27 cellular contexts compared by ENCODE assay signal in the genomic region with DNA sequence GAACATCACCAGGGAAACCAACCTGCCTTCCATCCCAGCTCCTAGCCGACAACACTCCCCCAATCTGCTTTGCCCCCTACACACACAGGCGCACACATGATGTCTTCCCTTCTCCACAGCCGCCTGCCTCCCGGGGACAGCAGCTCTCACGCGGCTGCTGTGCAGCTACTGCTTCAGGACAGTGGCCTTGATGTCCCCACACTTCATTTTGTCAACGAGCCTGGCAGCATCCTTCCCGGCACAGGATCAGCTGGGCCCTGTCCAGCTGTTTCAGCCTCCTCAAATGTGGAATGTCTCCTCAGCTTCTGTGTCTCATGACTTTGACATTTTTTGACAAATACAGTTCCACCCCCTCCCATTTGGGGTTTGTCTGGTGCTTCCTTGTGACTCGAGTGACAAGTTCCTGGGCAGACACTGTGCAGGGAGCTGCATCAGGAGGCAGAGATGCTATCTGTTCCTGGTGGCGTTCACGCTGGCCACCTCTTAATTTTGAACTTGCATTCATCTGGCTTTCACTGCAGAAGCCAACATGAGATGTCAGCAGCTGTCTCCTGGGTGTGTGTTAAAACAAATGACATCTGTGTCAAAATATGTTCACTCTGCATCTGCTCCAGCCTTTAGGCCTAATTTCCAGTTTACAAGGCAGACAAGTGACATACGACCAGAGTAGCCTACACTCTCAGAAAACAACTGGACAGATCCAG. TPM values are rescaled to one million over a fixed set of nuclear protein-coding genes. Genes with fewer than 3 reads are reported as not detected.
A peak's percentile ranks its signal among the peaks of the same experiment; 100 is the strongest.
DNase-seq lines count a peak whose midpoint lies in the region; ATAC-seq and TF ChIP-seq lines count a peak whose summit lies in the region.
"Had no signal": no experiment of that assay in that cellular context is flagged by ENCODE, and none has a peak within 500 bp of the region (broad histone marks: within the 10 kb centered on the region; RNA-seq: fewer than 3 reads in every experiment).

No MANE protein-coding gene starts in this region.

- peaks cover 2% of the 10 kb centered on the region for H3K4me1 Mint-ChIP-seq in activated T-cell treated with anti-CD3 and anti-CD28 coated beads, Interleukin-2, amount 50 U/mL, for 4 hours (ENCODE audit: low read depth)
- H3K4me1 Mint-ChIP-seq: memory B cell had no signal

- H3K4me3 ChIP-seq in left ventricle myocardium inferior: no peak overlapping the region
- H3K4me3 ChIP-seq in Panc1 (ENCODE audit: low read depth in 2 of 2, low read length in 2 of 2): no peak overlapping the region
- H3K4me3 ChIP-seq in spleen: no peak overlapping the region
- H3K4me3 ChIP-seq: colonic mucosa, hepatocyte, psoas muscle, stomach, thyroid gland had no signal

- WGBS in spleen, 5 donors: 69 to 85% (median 74%) methylated on average over 12 of the region's 12 CpGs

- H3K4me3 Mint-ChIP-seq in activated T-cell treated with anti-CD3 and anti-CD28 coated beads, Interleukin-2, amount 50 U/mL, for 4 hours: no peak overlapping the region
- H3K4me3 Mint-ChIP-seq: activated B cell treated with CpG ODN at 0.5 μM for 24 hours, memory B cell had no signal

- no peak for TF ChIP-seq CTCF in left ventricle myocardium inferior (IDR thresholded peaks at IDR 0.05; ENCODE audit: borderline replicate concordance)
- no peak for TF ChIP-seq CTCF in Panc1 (IDR thresholded peaks at IDR 0.05)
- TF ChIP-seq CTCF in spleen (IDR thresholded peaks at IDR 0.05 in 8 of 11, conservative IDR thresholded peaks at IDR 0.05 in 3 of 11): no peak

- H3K9me3 ChIP-seq in left ventricle myocardium inferior (replicated peaks): no peaks in the 10 kb centered on the region
- H3K9me3 ChIP-seq in Panc1 (ENCODE audit: control insufficient read depth, insufficient read depth, low read depth, low read length): no peaks in the 10 kb centered on the region
- H3K9me3 ChIP-seq in spleen: no peaks in the 10 kb centered on the region
- H3K9me3 ChIP-seq: colonic mucosa, psoas muscle, stomach, thyroid gland had no signal

- CTCF ChIA-PET in Panc1 (lab: Charles Lee): no interaction called here

- H3K27ac ChIP-seq in left ventricle myocardium inferior (replicated peaks) (no peak overlapping the region), Panc1 (ENCODE audit: low read length) (no peak overlapping the region), spleen (no peak overlapping the region)
- H3K27ac ChIP-seq: colonic mucosa, hepatocyte, psoas muscle, stomach, thyroid gland had no signal

- H3K36me3 ChIP-seq in left ventricle myocardium inferior: peaks cover 33% of the 10 kb centered on the region
- H3K36me3 ChIP-seq in Panc1 (ENCODE audit: control insufficient read depth, insufficient read depth, low read length): peaks cover 2% of the 10 kb centered on the region
- H3K36me3 ChIP-seq in spleen: peaks cover 0 to 53% (median 0%) of the 10 kb centered on the region in 6 donors
- H3K36me3 ChIP-seq: colonic mucosa had no signal

- no peaks in the 10 kb centered on the region for H3K36me3 Mint-ChIP-seq in activated T-cell treated with anti-CD3 and anti-CD28 coated beads, Interleukin-2, amount 50 U/mL, for 4 hours (ENCODE audit: insufficient read depth)
- H3K36me3 Mint-ChIP-seq: memory B cell had no signal

- H3K27me3 ChIP-seq in left ventricle myocardium inferior (ENCODE audit: low read depth) (no peaks in the 10 kb centered on the region), Panc1 (ENCODE audit: control insufficient read depth, insufficient read depth, low read length) (no peaks in the 10 kb centered on the region), spleen (replicated peaks in 1 of 7) (no peaks in the 10 kb centered on the region)
- H3K27me3 ChIP-seq: colonic mucosa, hepatocyte, stomach, thyroid gland had no signal

- in situ Hi-C loops in Panc1 (cut with HindIII; ENCODE audit: low pct_unique_long_range_greater_than_20kb, low sequenced_read_pairs): no loop called here

- POLR2A ChIA-PET in Panc1 (lab: Charles Lee): no interaction called here

- H3K9me3 Mint-ChIP-seq in activated T-cell treated with anti-CD3 and anti-CD28 coated beads, Interleukin-2, amount 50 U/mL, for 4 hours: no peaks in the 10 kb centered on the region
- H3K9me3 Mint-ChIP-seq: activated B cell treated with CpG ODN at 0.5 μM for 24 hours, memory B cell had no signal

- H3K4me1 ChIP-seq in left ventricle myocardium inferior: peaks cover 12% of the 10 kb centered on the region
- H3K4me1 ChIP-seq in Panc1 (ENCODE audit: control insufficient read depth, insufficient read depth, low read length): no peaks in the 10 kb centered on the region
- no peaks in the 10 kb centered on the region for H3K4me1 ChIP-seq in spleen
- H3K4me1 ChIP-seq: colonic mucosa, psoas muscle, stomach, thyroid gland had no signal

- no peak for DNase-seq in Right ventricle myocardium superior
- no peak for DNase-seq in left ventricle myocardium inferior
- no peak for DNase-seq in Panc1 (ENCODE audit: low read depth, low spot score)
- peak; percentile 49 for DNase-seq in islet precursor cell
- DNase-seq in spleen: peak; percentile 44
- no peak for DNase-seq in cortex of kidney (lab: John Stamatoyannopoulos, UW)
- no peak for DNase-seq in DMS79 (lab: John Stamatoyannopoulos, UW)
- DNase-seq in activated T-cell treated with anti-CD3 and anti-CD28 coated beads, Interleukin-2, amount 50 U/mL, for 4 hours: no peak
- DNase-seq: activated B cell treated with CpG ODN at 0.5 μM for 24 hours; activated CD4-positive, alpha-beta T cell treated with anti-CD3 and anti-CD28 coated beads, Interleukin-2, amount 50 U/mL, for 1 hour; activated naive CD4-positive, alpha-beta T cell treated with anti-CD3 and anti-CD28 coated beads, Interleukin-2, amount 50 U/mL, for 16 hours; activated T-cell treated with anti-CD3 and anti-CD28 coated beads, Interleukin-2, amount 50 U/mL, for 48 hours; colonic mucosa; DMS79 treated with DMSO at 0.1 percent for 48 hours; left cardiac atrium; MV-4-11; NCI-H524 treated with DMSO at 0.1 percent for 48 hours; NK-92 treated with Interleukin-12 subunit alpha and Interleukin-12 subunit beta, amount 100 ng/mL, for 24 hours; psoas muscle; small intestine; stimulated activated CD4-positive, alpha-beta T cell treated with anti-CD3 and anti-CD28 coated beads, Interleukin-1b, Interleukin-23, amount 100 ng/mL, for 48 hours; stomach; T-helper 1 cell; thyroid gland had no signal

- intact Hi-C loops in Right ventricle myocardium superior (cut with DNase I): no loop called here
- intact Hi-C loops in left ventricle myocardium inferior (cut with micrococcal nuclease): no loop called here
- intact Hi-C loops in Panc1 (cut with micrococcal nuclease; ENCODE audit: unreplicated experiment): no loop called here
- intact Hi-C loops in spleen (cut with DNase I; ENCODE audit: low total_unique reads): no loop called here

- BruUV-seq in Panc1 (replicated peaks; lab: Mats Ljungman, UMichigan): TSS peak; percentile 38

- no peaks in the 10 kb centered on the region for H3K27me3 Mint-ChIP-seq in activated T-cell treated with anti-CD3 and anti-CD28 coated beads, Interleukin-2, amount 50 U/mL, for 4 hours (ENCODE audit: low read depth)
- H3K27me3 Mint-ChIP-seq: activated B cell treated with CpG ODN at 0.5 μM for 24 hours had no signal

- ATAC-seq in Right ventricle myocardium superior (ENCODE audit: poor library complexity): peak; percentile 11
- ATAC-seq in Panc1: no peak
- no peak for ATAC-seq in activated T-cell treated with anti-CD3 and anti-CD28 coated beads, Interleukin-2, amount 50 U/mL, for 4 hours
- ATAC-seq: esophagus mucosa, psoas muscle had no signal

- no peak for TF ChIP-seq POLR2A in spleen (IDR thresholded peaks at IDR 0.05)

RNA-seq across cellular contexts. Expression of gene GINS1, which starts 57.2 kb away (rescaled TPM):
- total RNA-seq in Right ventricle myocardium superior (0.46 TPM), left ventricle myocardium inferior (0.41 TPM), Panc1 (2021; ENCODE audit: unreplicated experiment) (36.0 TPM), spleen (1 to 10 TPM; 1.4 to 3.9 (median 2.8) TPM)
- polyA plus RNA-seq in Panc1 (2012; ENCODE audit: insufficient read length): 10.0 TPM
- polyA plus RNA-seq in spleen: 1 to 10 TPM in 2 of 3 donors, under 1 TPM in 1; 0.85 to 2.9 (median 2.4) TPM
- total RNA-seq in activated T-cell treated with anti-CD3 and anti-CD28 coated beads, Interleukin-2, amount 50 U/mL, for 4 hours: 10 to 100 TPM; 15.3 to 25.4 (median 18.3) TPM

Comparison
In these comparisons a context has a peak if more than half of its experiments do, and no peak if none do; other contexts are left out.
1. DNase-seq: peak in islet precursor cell (single experiment) and spleen (single experiment); none in Right ventricle myocardium superior (single experiment), left ventricle myocardium inferior (single experiment), Panc1 (single experiment), cortex of kidney (single experiment), DMS79 (single experiment) and activated T-cell treated with anti-CD3 and anti-CD28 coated beads, Interleukin-2, amount 50 U/mL, for 4 hours (single experiment).